13 cellular contexts compared by ENCODE assay signal in genomic region chr19:7921955-7922840, GRCh38. TPM values are rescaled to one million over a fixed set of nuclear protein-coding genes. Genes with fewer than 3 reads are reported as not detected.
DNase-seq lines count a peak whose midpoint lies in the region; FAIRE-seq and TF ChIP-seq lines count a peak whose summit lies in the region.
"Had no signal": no experiment of that assay in that cellular context is flagged by ENCODE, and none has a peak within 500 bp of the region (broad histone marks: within the 10 kb centered on the region; RNA-seq: fewer than 3 reads in every experiment).

No MANE protein-coding gene starts in this region.

- no peaks in the 10 kb centered on the region for H3K9me3 ChIP-seq in Karpas-422 (ENCODE audit: low read length)
- H3K9me3 ChIP-seq in endothelial cell of umbilical vein (replicated peaks; ENCODE audit: control insufficient read depth, insufficient read depth, low read length): no peaks in the 10 kb centered on the region
- H3K9me3 ChIP-seq in neutrophil: no peaks in the 10 kb centered on the region

- H4K20me1 ChIP-seq in Karpas-422 (ENCODE audit: insufficient read depth, low read depth, low read length): peaks cover 36% of the 10 kb centered on the region; the same call in 1 of the 2 replicates
- no peaks in the 10 kb centered on the region for H4K20me1 ChIP-seq in endothelial cell of umbilical vein (replicated peaks; ENCODE audit: control insufficient read depth, extremely low read depth, insufficient read depth, low read length)

- no peaks in the 10 kb centered on the region for H3K9me1 ChIP-seq in endothelial cell of umbilical vein (replicated peaks; ENCODE audit: control insufficient read depth, extremely low read depth, insufficient read depth, low read length)

- H3K79me2 ChIP-seq in Karpas-422 (ENCODE audit: low read length): no peaks in the 10 kb centered on the region
- no peaks in the 10 kb centered on the region for H3K79me2 ChIP-seq in endothelial cell of umbilical vein (ENCODE audit: control insufficient read depth, insufficient read depth, low read length)

- intact Hi-C loops in endothelial cell of umbilical vein (cut with micrococcal nuclease): loop anchor here (2.0 to 5.0 kb wide), 2 partner anchors 51 to 240 kb away; partner anchors contain the start of gene TRAPPC5

- TSS peak; percentile 38 for BruUV-seq in endothelial cell of umbilical vein (replicated peaks; lab: Mats Ljungman, UMichigan)

- no peaks in the 10 kb centered on the region for H3K9me2 ChIP-seq in Karpas-422 (replicated peaks; ENCODE audit: insufficient read depth, low read length)

- in situ Hi-C loops in KBM-7 (cut with MboI; ENCODE audit: low pct_unique_long_range_greater_than_20kb, low sequenced_read_pairs): no loop called here

- H3K4me2 ChIP-seq in Karpas-422 (ENCODE audit: low read depth, low read length, poor library complexity, severe bottlenecking): peak overlapping the region; percentile 93
- no peak overlapping the region for H3K4me2 ChIP-seq in endothelial cell of umbilical vein (ENCODE audit: insufficient read depth, low read length)

- TF ChIP-seq CTCF in AG09309 (IDR thresholded peaks at IDR 0.05; ENCODE audit: control insufficient read depth, insufficient read depth, low read depth, low read length, missing control alignments): no peak
- no peak for TF ChIP-seq CTCF in endothelial cell of umbilical vein (IDR thresholded peaks at IDR 0.05; ENCODE audit: extremely low read depth in 1 of 2, insufficient read depth in 1 of 2, low read depth in 1 of 2, low read length in 2 of 2)
- TF ChIP-seq CTCF in neutrophil (IDR thresholded peaks at IDR 0.05): no peak

- peak overlapping the region; percentile 51; the same call in 1 of the 2 replicates for H3K4me3 ChIP-seq in AG09309 (ENCODE audit: control insufficient read depth, low read depth, low read length)
- peak overlapping the region; percentile 87; the same call in 1 of the 2 replicates for H3K4me3 ChIP-seq in Karpas-422 (ENCODE audit: low read length)
- H3K4me3 ChIP-seq in endothelial cell of umbilical vein (replicated peaks in 1 of 3; ENCODE audit: insufficient read depth in 1 of 3, low read depth in 1 of 3, low read length in 3 of 3): no peak overlapping the region
- no peak overlapping the region for H3K4me3 ChIP-seq in neutrophil (ENCODE audit: low read depth in 1 of 2, low read length in 1 of 2)

- H3K27ac ChIP-seq in Karpas-422 (ENCODE audit: low read length): no peak overlapping the region
- no peak overlapping the region for H3K27ac ChIP-seq in endothelial cell of umbilical vein (ENCODE audit: insufficient read depth, low read depth, low read length)
- H3K27ac ChIP-seq in neutrophil: peak overlapping the region; percentile 95

- POLR2A ChIA-PET in endothelial cell of umbilical vein (lab: Charles Lee): no interaction called here

- no peak for DNase-seq in AG09309 (ENCODE audit: low read depth)
- DNase-seq in Karpas-422: no peak
- no peak for DNase-seq in endothelial cell of umbilical vein (ENCODE audit: low read depth, low spot score)
- DNase-seq in epidermal melanocyte (ENCODE audit: insufficient read length, low spot score): no peak
- DNase-seq in cerebellum (ENCODE audit: low spot score): no peak
- DNase-seq in AML-193 (lab: John Stamatoyannopoulos, UW): no peak
- no peak for DNase-seq in KBM-7
- DNase-seq: COR-L47, MM.1S, NCI-H510A had no signal

- dilution Hi-C loops in endothelial cell of umbilical vein (cut with MboI; ENCODE audit: extremely low pct_ligation_motif_present, low sequenced_read_pairs): no loop called here

- H3K4me1 ChIP-seq in Karpas-422 (ENCODE audit: low read length): peaks cover 48% of the 10 kb centered on the region
- H3K4me1 ChIP-seq in endothelial cell of umbilical vein (ENCODE audit: control insufficient read depth, extremely low read depth, insufficient read depth, low read length): peaks cover 24% of the 10 kb centered on the region
- peaks cover 32 to 52% of the 10 kb centered on the region in 2 experiments for H3K4me1 ChIP-seq in neutrophil (ENCODE audit: control insufficient read depth in 1 of 2, insufficient read depth in 1 of 2, low read depth in 1 of 2, low read length in 1 of 2)

- no peaks in the 10 kb centered on the region for H3K27me3 ChIP-seq in Karpas-422 (ENCODE audit: low read length)
- peaks cover 6 to 14% of the 10 kb centered on the region in 2 experiments for H3K27me3 ChIP-seq in endothelial cell of umbilical vein (ENCODE audit: control insufficient read depth in 2 of 2, insufficient read depth in 2 of 2, low read length in 2 of 2)
- peaks cover 61% of the 10 kb centered on the region for H3K27me3 ChIP-seq in neutrophil

- H3K9ac ChIP-seq in Karpas-422 (ENCODE audit: low read length) (peak overlapping the region; percentile 81), endothelial cell of umbilical vein (replicated peaks; ENCODE audit: extremely low read depth, insufficient read depth, low read length) (no peak overlapping the region)

- no peak for FAIRE-seq in endothelial cell of umbilical vein (lab: Jason Lieb, UNC)
- FAIRE-seq: GM12892 had no signal

- H2AFZ ChIP-seq in Karpas-422 (ENCODE audit: low read length): no peak overlapping the region
- H2AFZ ChIP-seq in endothelial cell of umbilical vein (ENCODE audit: low read depth, low read length): no peak overlapping the region

- no peak for TF ChIP-seq POLR2A in endothelial cell of umbilical vein (IDR thresholded peaks at IDR 0.05; ENCODE audit: low read depth, low read length)

- CTCF ChIA-PET in endothelial cell of umbilical vein (lab: Charles Lee): interaction anchor here (1.0 to 5.1 kb wide), 3 partner anchors 22 to 123 kb away, joined by 3 to 34 read pairs (median 8); partner anchors contain the start of gene TIMM44

- H3K36me3 ChIP-seq in Karpas-422 (ENCODE audit: insufficient read depth, low read length) (0 out of 2 replicates have a peak, but pooled peaks cover 4% of the 10 kb centered on the region), endothelial cell of umbilical vein (ENCODE audit: control insufficient read depth in 2 of 2, extremely low read depth in 1 of 2, insufficient read depth in 2 of 2, low read length in 2 of 2) (peaks cover 0 to 5% of the 10 kb centered on the region in 2 experiments), neutrophil (no peaks in the 10 kb centered on the region)

RNA-seq across cellular contexts. Expression of gene SNAPC2, which starts 2.1 kb away (rescaled TPM):
- 9.8 and 22.0 TPM in 2 replicates for total RNA-seq in Karpas-422 (2014; rRNA removed; shearing (Covaris generic); ENCODE audit: low replicate concordance)
- total RNA-seq in endothelial cell of umbilical vein (23.7 and 29.2 TPM in 2 replicates), cerebellum (4.6 TPM)
- 25.8 and 33.0 TPM in 2 replicates for polyA plus RNA-seq in endothelial cell of umbilical vein
- polyA plus RNA-seq in endothelial cell of umbilical vein (2011; cell fraction: cytosol; rRNA removed): 16.5 and 22.3 TPM in 2 replicates
- polyA plus RNA-seq in endothelial cell of umbilical vein (2011; cell fraction: nucleus; rRNA removed): 9.7 and 11.4 TPM in 2 replicates
- polyA plus RNA-seq in endothelial cell of umbilical vein (2012): 27.3 and 36.7 TPM in 2 replicates
- 7.7 and 7.8 TPM in 2 replicates for polyA minus RNA-seq in endothelial cell of umbilical vein
- polyA minus RNA-seq in endothelial cell of umbilical vein (2011; cell fraction: cytosol; rRNA and poly(A)+ RNA removed): 7.9 TPM
- polyA minus RNA-seq in endothelial cell of umbilical vein (2011; cell fraction: nucleus; rRNA and poly(A)+ RNA removed): 2.5 and 5.2 TPM in 2 replicates

RNA-seq across cellular contexts. Expression of gene CTXN1, which starts 3.7 kb away (rescaled TPM):
- total RNA-seq in Karpas-422 (2014; rRNA removed; shearing (Covaris generic); ENCODE audit: low replicate concordance): 0.18 TPM in 1 of 2 replicates, not detected in the other
- total RNA-seq in endothelial cell of umbilical vein (27.6 and 31.1 TPM in 2 replicates), cerebellum (10.3 TPM)
- polyA plus RNA-seq in endothelial cell of umbilical vein: 16.0 and 25.6 TPM in 2 replicates
- polyA plus RNA-seq in endothelial cell of umbilical vein (2011; cell fraction: cytosol; rRNA removed): 7.2 and 11.6 TPM in 2 replicates
- polyA plus RNA-seq in endothelial cell of umbilical vein (2011; cell fraction: nucleus; rRNA removed): 4.2 and 4.6 TPM in 2 replicates
- polyA plus RNA-seq in endothelial cell of umbilical vein (2012): 12.6 and 33.1 TPM in 2 replicates
- polyA minus RNA-seq in endothelial cell of umbilical vein: 2.4 and 2.9 TPM in 2 replicates
- 14.6 TPM for polyA minus RNA-seq in endothelial cell of umbilical vein (2011; cell fraction: cytosol; rRNA and poly(A)+ RNA removed)
- polyA minus RNA-seq in endothelial cell of umbilical vein (2011; cell fraction: nucleus; rRNA and poly(A)+ RNA removed): 1.6 and 5.6 TPM in 2 replicates
- total RNA-seq: mononuclear cell had no signal

RNA-seq across cellular contexts. Expression of gene TGFBR3L, which starts 7.6 kb away (rescaled TPM):
- not detected in 2 replicates for total RNA-seq in Karpas-422 (2014; rRNA removed; shearing (Covaris generic); ENCODE audit: low replicate concordance)
- total RNA-seq in endothelial cell of umbilical vein (1.2 TPM in 1 of 2 replicates, not detected in the other), cerebellum (not detected)
- 0.35 and 0.81 TPM in 2 replicates for polyA plus RNA-seq in endothelial cell of umbilical vein
- polyA plus RNA-seq in endothelial cell of umbilical vein (2011; cell fraction: cytosol; rRNA removed): not detected in 2 replicates
- polyA plus RNA-seq in endothelial cell of umbilical vein (2011; cell fraction: nucleus; rRNA removed): 0.16 TPM in 1 of 2 replicates, not detected in the other
- polyA plus RNA-seq in endothelial cell of umbilical vein (2012): 1.2 TPM in 1 of 2 replicates, not detected in the other
- polyA minus RNA-seq in endothelial cell of umbilical vein: not detected in 2 replicates
- 9.8 TPM for polyA minus RNA-seq in endothelial cell of umbilical vein (2011; cell fraction: cytosol; rRNA and poly(A)+ RNA removed)
- 0.48 TPM in 1 of 2 replicates, not detected in the other for polyA minus RNA-seq in endothelial cell of umbilical vein (2011; cell fraction: nucleus; rRNA and poly(A)+ RNA removed)

RNA-seq across cellular contexts. Expression of gene MAP2K7, which starts 18.5 kb away (rescaled TPM):
- total RNA-seq in Karpas-422 (2014; rRNA removed; shearing (Covaris generic); ENCODE audit: low replicate concordance): 10.4 and 14.4 TPM in 2 replicates
- total RNA-seq in endothelial cell of umbilical vein (31.6 and 36.0 TPM in 2 replicates), cerebellum (8.5 TPM)
- polyA plus RNA-seq in endothelial cell of umbilical vein: 13.8 and 14.0 TPM in 2 replicates
- polyA plus RNA-seq in endothelial cell of umbilical vein (2011; cell fraction: cytosol; rRNA removed): 8.8 and 12.6 TPM in 2 replicates
- polyA plus RNA-seq in endothelial cell of umbilical vein (2011; cell fraction: nucleus; rRNA removed): 45.9 and 51.2 TPM in 2 replicates
- polyA plus RNA-seq in endothelial cell of umbilical vein (2012): 16.2 and 21.2 TPM in 2 replicates
- polyA minus RNA-seq in endothelial cell of umbilical vein: 11.8 and 14.7 TPM in 2 replicates
- polyA minus RNA-seq in endothelial cell of umbilical vein (2011; cell fraction: cytosol; rRNA and poly(A)+ RNA removed): 15.1 TPM
- 16.2 and 23.8 TPM in 2 replicates for polyA minus RNA-seq in endothelial cell of umbilical vein (2011; cell fraction: nucleus; rRNA and poly(A)+ RNA removed)

RNA-seq across cellular contexts. Expression of gene TIMM44, which starts 21.3 kb away (rescaled TPM):
- 43.7 and 53.1 TPM in 2 replicates for total RNA-seq in Karpas-422 (2014; rRNA removed; shearing (Covaris generic); ENCODE audit: low replicate concordance)
- total RNA-seq in endothelial cell of umbilical vein (61.5 and 62.9 TPM in 2 replicates), cerebellum (36.4 TPM)
- 64.3 and 82.5 TPM in 2 replicates for polyA plus RNA-seq in endothelial cell of umbilical vein
- polyA plus RNA-seq in endothelial cell of umbilical vein (2011; cell fraction: cytosol; rRNA removed): 31.1 and 39.1 TPM in 2 replicates
- polyA plus RNA-seq in endothelial cell of umbilical vein (2011; cell fraction: nucleus; rRNA removed): 88.2 and 102 TPM in 2 replicates
- polyA plus RNA-seq in endothelial cell of umbilical vein (2012): 52.7 and 53.2 TPM in 2 replicates
- 27.7 and 30.8 TPM in 2 replicates for polyA minus RNA-seq in endothelial cell of umbilical vein
- 62.2 TPM for polyA minus RNA-seq in endothelial cell of umbilical vein (2011; cell fraction: cytosol; rRNA and poly(A)+ RNA removed)
- 20.3 and 39.5 TPM in 2 replicates for polyA minus RNA-seq in endothelial cell of umbilical vein (2011; cell fraction: nucleus; rRNA and poly(A)+ RNA removed)

Comparison
In these comparisons a context has a peak if more than half of its experiments do, and no peak if none do; other contexts are left out.
1. H3K4me3 ChIP-seq: peak in AG09309 (single experiment) and Karpas-422 (single experiment); none in endothelial cell of umbilical vein (0 of 3) and neutrophil (0 of 2).